In the genomic region with DNA sequence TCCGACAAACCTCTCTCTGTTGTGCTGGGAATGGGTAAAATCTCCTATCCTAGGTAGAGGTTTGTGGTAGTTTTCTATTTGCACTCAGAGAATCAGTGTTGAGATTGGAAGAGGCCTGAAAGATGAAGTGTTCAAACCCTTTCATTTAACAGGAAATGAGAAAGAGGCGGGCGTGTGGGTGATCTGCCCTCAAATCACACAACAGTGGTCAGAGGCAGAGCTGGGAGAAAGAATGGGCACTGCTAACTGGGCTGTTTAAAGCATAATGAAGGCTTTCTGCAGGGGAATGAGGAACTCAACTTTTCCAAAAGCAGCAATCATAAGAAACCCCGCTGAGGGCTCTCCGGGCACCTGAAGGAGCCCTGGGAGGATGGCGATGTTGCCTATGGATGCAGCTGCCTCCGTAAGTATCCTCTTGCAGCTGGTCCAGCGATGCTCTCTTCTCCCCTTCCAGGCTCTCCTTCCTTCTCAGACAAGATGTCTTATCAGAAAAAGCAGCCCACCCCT, we compare ENCODE assay signal across 10 cellular contexts. TPM values are rescaled to one million over a fixed set of nuclear protein-coding genes. Genes with fewer than 3 reads are reported as not detected.
DNase-seq lines count a peak whose midpoint lies in the region; TF ChIP-seq lines count a peak whose summit lies in the region.
"Had no signal": no experiment of that assay in that cellular context is flagged by ENCODE, and none has a peak within 500 bp of the region (broad histone marks: within the 10 kb centered on the region; RNA-seq: fewer than 3 reads in every experiment).

No MANE protein-coding gene starts in this region.

- H3K36me3 ChIP-seq in iPS-18a (ENCODE audit: control insufficient read depth, low read depth, low read length), result no peaks in the 10 kb centered on the region

- TF ChIP-seq CTCF in type B pancreatic cell (conservative IDR thresholded peaks at IDR 0.05) (no peak), HFFc6 (IDR thresholded peaks at IDR 0.05) (no peak)

- H3K9ac ChIP-seq in iPS-18a (ENCODE audit: low read length), result no peak overlapping the region

- H3K9me3 ChIP-seq in iPS-18a (ENCODE audit: control insufficient read depth, low read depth, low read length), result no peaks in the 10 kb centered on the region

- H3K4me1 Mint-ChIP-seq in activated CD4-positive, alpha-beta T cell treated with anti-CD3 and anti-CD28 coated beads, Interleukin-2, amount 10 ng/mL, durations not matched to agents 7 days and 5 days, result peaks cover 23% of the 10 kb centered on the region
- H3K4me1 Mint-ChIP-seq in type B pancreatic cell (ENCODE audit: unreplicated experiment) (peaks cover 5% of the 10 kb centered on the region), HFFc6 (ENCODE audit: low read depth) (no peaks in the 10 kb centered on the region)

- CTCF ChIA-PET in activated CD4-positive, alpha-beta T cell treated with anti-CD3 and anti-CD28 coated beads, Interleukin-2, amount 10 ng/mL, durations not matched to agents 7 days and 5 days (lab: Charles Lee), result interaction anchor here (1.4 kb wide), 1 partner anchor 8 kb away, joined by 3 read pairs; no protein-coding TSS in a partner anchor

- H3K27ac ChIP-seq in iPS-18a (ENCODE audit: low read length), result no peak overlapping the region
- H3K27ac ChIP-seq: C4-2B had no signal

- no peak overlapping the region for H3K27ac Mint-ChIP-seq in activated CD4-positive, alpha-beta T cell treated with anti-CD3 and anti-CD28 coated beads, Interleukin-2, amount 10 ng/mL, durations not matched to agents 7 days and 5 days
- H3K27ac Mint-ChIP-seq in type B pancreatic cell (no peak overlapping the region), HFFc6 (no peak overlapping the region)

- H3K27me3 ChIP-seq in iPS-18a (ENCODE audit: control insufficient read depth, insufficient read depth, low read length), result peaks cover 51% of the 10 kb centered on the region

- H3K4me3 ChIP-seq in iPS-18a (ENCODE audit: low read length), result peak overlapping the region; percentile 29

- DNase-seq in activated naive CD4-positive, alpha-beta T cell treated with Interleukin-2 at 50 U/mL for 16 hours, result peak; percentile 15
- DNase-seq in activated naive CD4-positive, alpha-beta T cell treated with anti-CD3 and anti-CD28 coated beads, Interleukin-2, amount 50 U/mL, for 16 hours, result no peak
- DNase-seq in activated CD4-positive, alpha-beta T cell treated with anti-CD3 and anti-CD28 coated beads, Interleukin-2, amount 10 ng/mL, durations not matched to agents 7 days and 5 days, result peak; percentile 19
- no peak for DNase-seq in type B pancreatic cell (ENCODE audit: extremely low spot score, unreplicated experiment)
- DNase-seq in SK-N-DZ (ENCODE audit: low spot score), result no peak
- DNase-seq in HFFc6, result no peak
- no peak for DNase-seq in activated CD8-positive, alpha-beta memory T cell treated with anti-CD3 and anti-CD28 coated beads for 24 hours
- DNase-seq: effector CD4-positive, alpha-beta T cell had no signal

- H3K36me3 Mint-ChIP-seq in activated CD4-positive, alpha-beta T cell treated with anti-CD3 and anti-CD28 coated beads, Interleukin-2, amount 10 ng/mL, durations not matched to agents 7 days and 5 days (ENCODE audit: low read depth), result no peaks in the 10 kb centered on the region
- H3K36me3 Mint-ChIP-seq in type B pancreatic cell (no peaks in the 10 kb centered on the region), HFFc6 (ENCODE audit: low read depth) (no peaks in the 10 kb centered on the region)

- no peaks in the 10 kb centered on the region for H3K9me3 Mint-ChIP-seq in activated CD4-positive, alpha-beta T cell treated with anti-CD3 and anti-CD28 coated beads, Interleukin-2, amount 10 ng/mL, durations not matched to agents 7 days and 5 days
- H3K9me3 Mint-ChIP-seq in type B pancreatic cell, result no peaks in the 10 kb centered on the region
- no peaks in the 10 kb centered on the region for H3K9me3 Mint-ChIP-seq in HFFc6

- H3K4me3 Mint-ChIP-seq in activated CD4-positive, alpha-beta T cell treated with anti-CD3 and anti-CD28 coated beads, Interleukin-2, amount 10 ng/mL, durations not matched to agents 7 days and 5 days, result peak overlapping the region; percentile 9
- H3K4me3 Mint-ChIP-seq in type B pancreatic cell (peak overlapping the region; percentile 80), HFFc6 (no peak overlapping the region)

- H3K4me1 ChIP-seq in iPS-18a (ENCODE audit: control insufficient read depth, low read depth, low read length), result peaks cover 4% of the 10 kb centered on the region

- POLR2A ChIA-PET in activated CD4-positive, alpha-beta T cell treated with anti-CD3 and anti-CD28 coated beads, Interleukin-2, amount 10 ng/mL, durations not matched to agents 7 days and 5 days (lab: Charles Lee), result no interaction called here

- peaks cover 64% of the 10 kb centered on the region for H3K27me3 Mint-ChIP-seq in activated CD4-positive, alpha-beta T cell treated with anti-CD3 and anti-CD28 coated beads, Interleukin-2, amount 10 ng/mL, durations not matched to agents 7 days and 5 days
- H3K27me3 Mint-ChIP-seq in type B pancreatic cell, result peaks cover 80% of the 10 kb centered on the region
- peaks cover 32% of the 10 kb centered on the region for H3K27me3 Mint-ChIP-seq in HFFc6 (ENCODE audit: insufficient read depth)

RNA-seq across cellular contexts. Expression of a gene that starts 1.0 kb away (rescaled TPM):
- total RNA-seq in activated CD4-positive, alpha-beta T cell treated with anti-CD3 and anti-CD28 coated beads, Interleukin-2, amount 10 ng/mL, durations not matched to agents 7 days and 5 days, result not detected
- not detected in 2 replicates for total RNA-seq in type B pancreatic cell (ENCODE audit: low replicate concordance)
- not detected in 2 replicates for polyA plus RNA-seq in SK-N-DZ (2014; cell fraction: cytosol; rRNA removed)
- polyA plus RNA-seq in SK-N-DZ (2014; cell fraction: nucleus; rRNA removed), result not detected in 2 replicates
- not detected for total RNA-seq in HFFc6 (2021; fragmentation: NEBNext Ultra II Directional; extraction: Animal tissue kit (Norgen Biotek cat#: 25700))

RNA-seq across cellular contexts. Expression of a gene that starts 43.1 kb away (rescaled TPM):
- not detected for total RNA-seq in activated CD4-positive, alpha-beta T cell treated with anti-CD3 and anti-CD28 coated beads, Interleukin-2, amount 10 ng/mL, durations not matched to agents 7 days and 5 days
- total RNA-seq in type B pancreatic cell (ENCODE audit: low replicate concordance), result not detected in 2 replicates
- not detected in 2 replicates for polyA plus RNA-seq in SK-N-DZ (2014; cell fraction: cytosol; rRNA removed)
- not detected in 2 replicates for polyA plus RNA-seq in SK-N-DZ (2014; cell fraction: nucleus; rRNA removed)
- not detected for total RNA-seq in HFFc6 (2021; fragmentation: NEBNext Ultra II Directional; extraction: Animal tissue kit (Norgen Biotek cat#: 25700))

RNA-seq across cellular contexts. Expression of a gene that starts 52.2 kb away (rescaled TPM):
- total RNA-seq in activated CD4-positive, alpha-beta T cell treated with anti-CD3 and anti-CD28 coated beads, Interleukin-2, amount 10 ng/mL, durations not matched to agents 7 days and 5 days, result not detected
- 0.87 and 1.3 TPM in 2 replicates for total RNA-seq in type B pancreatic cell (ENCODE audit: low replicate concordance)
- not detected in 2 replicates for polyA plus RNA-seq in SK-N-DZ (2014; cell fraction: cytosol; rRNA removed)
- polyA plus RNA-seq in SK-N-DZ (2014; cell fraction: nucleus; rRNA removed), result not detected in 2 replicates
- total RNA-seq in HFFc6 (2021; fragmentation: NEBNext Ultra II Directional; extraction: Animal tissue kit (Norgen Biotek cat#: 25700)), result not detected

RNA-seq across cellular contexts. Expression of a gene that starts 57.3 kb away (rescaled TPM):
- not detected for total RNA-seq in activated CD4-positive, alpha-beta T cell treated with anti-CD3 and anti-CD28 coated beads, Interleukin-2, amount 10 ng/mL, durations not matched to agents 7 days and 5 days
- not detected in 2 replicates for total RNA-seq in type B pancreatic cell (ENCODE audit: low replicate concordance)
- polyA plus RNA-seq in SK-N-DZ (2014; cell fraction: cytosol; rRNA removed), result not detected in 2 replicates
- polyA plus RNA-seq in SK-N-DZ (2014; cell fraction: nucleus; rRNA removed), result not detected in 2 replicates
- total RNA-seq in HFFc6 (2021; fragmentation: NEBNext Ultra II Directional; extraction: Animal tissue kit (Norgen Biotek cat#: 25700)), result not detected

Comparison
In these comparisons a context has a peak if more than half of its experiments do, and no peak if none do; other contexts are left out.
1. DNase-seq: peak in activated naive CD4-positive, alpha-beta T cell treated with Interleukin-2 at 50 U/mL for 16 hours (single experiment) and activated CD4-positive, alpha-beta T cell treated with anti-CD3 and anti-CD28 coated beads, Interleukin-2, amount 10 ng/mL, durations not matched to agents 7 days and 5 days (single experiment); none in activated naive CD4-positive, alpha-beta T cell treated with anti-CD3 and anti-CD28 coated beads, Interleukin-2, amount 50 U/mL, for 16 hours (single experiment), type B pancreatic cell (single experiment), SK-N-DZ (single experiment), HFFc6 (single experiment) and activated CD8-positive, alpha-beta memory T cell treated with anti-CD3 and anti-CD28 coated beads for 24 hours (single experiment).